In the genomic region with DNA sequence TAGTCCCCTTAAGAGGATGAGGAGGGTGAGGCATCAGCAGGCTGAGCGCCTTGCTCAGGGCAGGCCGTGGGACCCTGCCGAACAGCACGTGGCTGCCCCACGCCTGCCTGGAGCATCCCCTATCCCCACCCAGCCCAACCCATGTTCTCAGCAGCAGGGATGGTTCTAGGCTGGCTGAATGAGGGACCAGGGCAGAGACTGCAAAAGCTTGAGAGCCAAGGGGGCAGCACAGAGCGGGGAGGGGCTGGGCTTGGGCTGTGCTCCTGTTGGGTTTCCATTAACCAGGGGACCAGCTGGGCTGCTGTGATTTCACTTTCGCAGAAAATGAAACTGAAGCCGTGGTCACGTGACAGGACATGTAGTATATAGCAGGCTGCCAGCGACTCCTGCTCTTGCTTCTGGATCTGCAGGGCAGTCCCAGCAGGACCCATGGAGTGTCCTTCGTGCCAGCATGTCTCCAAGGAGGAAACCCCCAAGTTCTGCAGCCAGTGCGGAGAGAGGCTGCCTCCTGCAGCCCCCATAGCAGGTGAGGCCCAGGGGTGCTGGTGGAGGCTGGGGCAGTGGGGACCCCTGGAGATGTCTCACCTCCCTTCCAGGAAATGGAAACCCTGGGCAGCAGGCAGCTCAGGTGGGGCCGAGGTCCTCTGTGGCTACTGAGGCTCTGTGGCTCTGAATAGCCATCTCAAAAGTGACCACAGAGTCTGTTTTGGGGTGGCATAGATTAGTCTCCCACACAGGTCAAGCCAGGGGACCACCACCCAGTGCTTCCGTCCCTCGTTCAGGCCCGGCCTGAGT, we compare ENCODE assay signal across 8 cellular contexts. TPM values are rescaled to one million over a fixed set of nuclear protein-coding genes. Genes with fewer than 3 reads are reported as not detected.
DNase-seq lines count a peak whose midpoint lies in the region; ATAC-seq and TF ChIP-seq lines count a peak whose summit lies in the region.

No MANE protein-coding gene starts in this region.

- no peak overlapping the region for H2AFZ ChIP-seq in SK-N-SH (ENCODE audit: low read depth)
- H2AFZ ChIP-seq in OCI-LY3 (ENCODE audit: low read depth, low read length), result no peak overlapping the region

- H3K27ac ChIP-seq in SK-N-SH (ENCODE audit: low read depth in 2 of 2, low read length in 1 of 2) (peak overlapping the region in 1 of 2 experiments; percentile 36; a peak in 1 of 4 replicates), OCI-LY3 (ENCODE audit: low read length) (peak overlapping the region; percentile 92)

- no peaks in the 10 kb centered on the region for H3K9me2 ChIP-seq in SK-N-SH

- TF ChIP-seq CTCF in SK-N-SH (IDR thresholded peaks at IDR 0.05), result no peak
- peak; percentile 23 for TF ChIP-seq CTCF in OCI-LY3 (IDR thresholded peaks at IDR 0.05; ENCODE audit: low read depth, low read length)

- ATAC-seq in SK-N-SH treated with all-trans-retinoic acid at 6 μM for 48 hours (no peak), HG03103 (IDR thresholded peaks at IDR 0.05; ENCODE audit: low read depth, unreplicated experiment) (peak; percentile 37), HG03442 (IDR thresholded peaks at IDR 0.05; ENCODE audit: unreplicated experiment) (no peak)
- peak; percentile 44 for ATAC-seq in activated T-helper 17 cell treated with anti-CD3 and anti-CD28 coated beads, Interleukin-2, amount 50 U/mL, for 72 hours (replicated peaks)

- H3K9ac ChIP-seq in SK-N-SH (no peak overlapping the region), OCI-LY3 (ENCODE audit: low read length) (peak overlapping the region; percentile 97)

- H4K20me1 ChIP-seq in SK-N-SH (ENCODE audit: insufficient read depth), result no peaks in the 10 kb centered on the region
- H4K20me1 ChIP-seq in OCI-LY3 (ENCODE audit: insufficient read depth, low read length), result peaks cover 40% of the 10 kb centered on the region

- WGBS in SK-N-SH (ENCODE audit: low lambda C conversion rate), result 95% methylated on average over 15 of the region's 16 CpGs

- H3K9me3 Mint-ChIP-seq in activated T-helper 17 cell treated with anti-CD3 and anti-CD28 coated beads, Interleukin-2, amount 50 U/mL, for 72 hours, result no peaks in the 10 kb centered on the region

- peaks cover 24% of the 10 kb centered on the region for H3K36me3 Mint-ChIP-seq in activated T-helper 17 cell treated with anti-CD3 and anti-CD28 coated beads, Interleukin-2, amount 50 U/mL, for 72 hours (ENCODE audit: low read depth)

- H3K4me3 ChIP-seq in SK-N-SH (ENCODE audit: low read depth in 2 of 2, low read length in 1 of 2) (no peak overlapping the region), OCI-LY3 (ENCODE audit: low read length) (peak overlapping the region; percentile 93)

- H3F3A ChIP-seq in SK-N-SH (replicated peaks; ENCODE audit: insufficient read depth), result peaks cover 15% of the 10 kb centered on the region

- no peak for TF ChIP-seq EP300 in SK-N-SH (IDR thresholded peaks at IDR 0.05; ENCODE audit: borderline replicate concordance in 1 of 2, low read depth in 1 of 2, low read length in 1 of 2)

- H3K4me1 ChIP-seq in SK-N-SH (ENCODE audit: control insufficient read depth in 1 of 2, insufficient read depth in 2 of 2, low read depth in 1 of 2, low read length in 1 of 2) (peaks cover 24 to 34% of the 10 kb centered on the region in 2 experiments; a peak in 3 of 4 replicates), OCI-LY3 (ENCODE audit: low read length) (peaks cover 48% of the 10 kb centered on the region)

- no peaks in the 10 kb centered on the region for H3K27me3 Mint-ChIP-seq in activated T-helper 17 cell treated with anti-CD3 and anti-CD28 coated beads, Interleukin-2, amount 50 U/mL, for 72 hours

- H3K4me1 Mint-ChIP-seq in activated T-helper 17 cell treated with anti-CD3 and anti-CD28 coated beads, Interleukin-2, amount 50 U/mL, for 72 hours, result peaks cover 30% of the 10 kb centered on the region

- DNase-seq in SK-N-SH (peak; percentile 70), glomerular visceral epithelial cell (ENCODE audit: extremely low spot score) (peak; percentile 96), retina (peak; percentile 33)

- H3K79me2 ChIP-seq in SK-N-SH (ENCODE audit: insufficient read depth) (peaks cover 40% of the 10 kb centered on the region), OCI-LY3 (ENCODE audit: low read length) (peaks cover 76% of the 10 kb centered on the region)

- H3K27me3 ChIP-seq in SK-N-SH (ENCODE audit: insufficient read depth) (no peaks in the 10 kb centered on the region), OCI-LY3 (ENCODE audit: low read depth, low read length) (no peaks in the 10 kb centered on the region)

- H3K4me2 ChIP-seq in SK-N-SH, result peak overlapping the region; percentile 86; the same call in 1 of the 2 replicates
- peak overlapping the region; percentile 97 for H3K4me2 ChIP-seq in OCI-LY3 (ENCODE audit: low read length)

- peak overlapping the region; percentile 99 for H3K4me3 Mint-ChIP-seq in activated T-helper 17 cell treated with anti-CD3 and anti-CD28 coated beads, Interleukin-2, amount 50 U/mL, for 72 hours

- POLR2A ChIA-PET in SK-N-SH (lab: Yijun Ruan, JAX), result interaction anchor here (0.9 kb wide), 1 partner anchor 118 kb away, joined by 3 read pairs; no protein-coding TSS in a partner anchor

- peaks cover 13 to 24% of the 10 kb centered on the region in 2 experiments for H3K36me3 ChIP-seq in SK-N-SH (replicated peaks in 1 of 2; ENCODE audit: control insufficient read depth in 1 of 2, insufficient read depth in 2 of 2, low read length in 1 of 2)
- peaks cover 44% of the 10 kb centered on the region for H3K36me3 ChIP-seq in OCI-LY3 (replicated peaks; ENCODE audit: low read depth, low read length)

- CTCF ChIA-PET in SK-N-SH (lab: Yijun Ruan, JAX), result interaction anchor here (0.8 to 1.7 kb wide), 4 partner anchors 10 to 162 kb away, joined by 3 to 5 read pairs (median 4); partner anchors contain the start of gene GAA

- TF ChIP-seq RAD21 in SK-N-SH (IDR thresholded peaks at IDR 0.05; ENCODE audit: low read length), result no peak

- no peaks in the 10 kb centered on the region for H3K9me3 ChIP-seq in SK-N-SH
- no peaks in the 10 kb centered on the region for H3K9me3 ChIP-seq in OCI-LY3 (ENCODE audit: insufficient read depth, low read length)

- H3K27ac Mint-ChIP-seq in activated T-helper 17 cell treated with anti-CD3 and anti-CD28 coated beads, Interleukin-2, amount 50 U/mL, for 72 hours, result peak overlapping the region; percentile 83

TF ChIP-seq in SK-N-SH, 30 proteins besides CTCF, POLR2A, EP300 and RAD21:
- TF ChIP-seq RXRA (IDR thresholded peaks at IDR 0.05; ENCODE audit: borderline replicate concordance, low read depth) (no peak), NRF1 (IDR thresholded peaks at IDR 0.05; ENCODE audit: low read depth, low read length) (no peak)
- TF ChIP-seq, protein P1, sequence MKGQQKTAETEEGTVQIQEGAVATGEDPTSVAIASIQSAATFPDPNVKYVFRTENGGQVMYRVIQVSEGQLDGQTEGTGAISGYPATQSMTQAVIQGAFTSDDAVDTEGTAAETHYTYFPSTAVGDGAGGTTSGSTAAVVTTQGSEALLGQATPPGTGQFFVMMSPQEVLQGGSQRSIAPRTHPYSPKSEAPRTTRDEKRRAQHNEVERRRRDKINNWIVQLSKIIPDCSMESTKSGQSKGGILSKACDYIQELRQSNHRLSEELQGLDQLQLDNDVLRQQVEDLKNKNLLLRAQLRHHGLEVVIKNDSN (IDR thresholded peaks at IDR 0.05; ENCODE audit: borderline replicate concordance, low read depth), result peak; percentile 76; the same call in 1 of the 2 replicates

TF ChIP-seq in SK-N-SH treated with all-trans-retinoic acid at 6 μM for 48 hours, 23 proteins besides CTCF, POLR2A, EP300 and RAD21 (continues in another document):
- TF ChIP-seq ZNF8 (CRISPR knock-in tag; IDR thresholded peaks at IDR 0.05) (no peak), ESRRG (CRISPR knock-in tag; IDR thresholded peaks at IDR 0.05) (no peak), PPARA (CRISPR knock-in tag; IDR thresholded peaks at IDR 0.05; ENCODE audit: borderline replicate concordance) (no peak)
- TF ChIP-seq, protein P2, sequence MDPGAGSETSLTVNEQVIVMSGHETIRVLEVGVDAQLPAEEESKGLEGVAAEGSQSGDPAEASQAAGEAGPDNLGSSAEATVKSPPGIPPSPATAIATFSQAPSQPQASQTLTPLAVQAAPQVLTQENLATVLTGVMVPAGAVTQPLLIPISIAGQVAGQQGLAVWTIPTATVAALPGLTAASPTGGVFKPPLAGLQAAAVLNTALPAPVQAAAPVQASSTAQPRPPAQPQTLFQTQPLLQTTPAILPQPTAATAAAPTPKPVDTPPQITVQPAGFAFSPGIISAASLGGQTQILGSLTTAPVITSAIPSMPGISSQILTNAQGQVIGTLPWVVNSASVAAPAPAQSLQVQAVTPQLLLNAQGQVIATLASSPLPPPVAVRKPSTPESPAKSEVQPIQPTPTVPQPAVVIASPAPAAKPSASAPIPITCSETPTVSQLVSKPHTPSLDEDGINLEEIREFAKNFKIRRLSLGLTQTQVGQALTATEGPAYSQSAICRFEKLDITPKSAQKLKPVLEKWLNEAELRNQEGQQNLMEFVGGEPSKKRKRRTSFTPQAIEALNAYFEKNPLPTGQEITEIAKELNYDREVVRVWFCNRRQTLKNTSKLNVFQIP (CRISPR knock-in tag; IDR thresholded peaks at IDR 0.05; ENCODE audit: borderline replicate concordance, low read depth), result no peak

RNA-seq across cellular contexts. Expression of gene RNF213, which starts 2.8 kb away (rescaled TPM):
- 53.5 and 57.5 TPM in 2 replicates for polyA plus RNA-seq in SK-N-SH (2012; rRNA removed)
- polyA plus RNA-seq in SK-N-SH (2012; cell fraction: cytosol; rRNA removed), result 28.1 and 37.8 TPM in 2 replicates
- polyA plus RNA-seq in SK-N-SH (2012; cell fraction: nucleus; rRNA removed), result 265 and 299 TPM in 2 replicates
- total RNA-seq in activated T-helper 17 cell treated with anti-CD3 and anti-CD28 coated beads, Interleukin-2, amount 50 U/mL, for 72 hours, result 1,000 to 10,000 TPM; 1,022 to 1,405 TPM

RNA-seq across cellular contexts. Expression of gene SLC26A11, which starts 43.2 kb away (rescaled TPM):
- 32.7 and 35.9 TPM in 2 replicates for polyA plus RNA-seq in SK-N-SH (2012; rRNA removed)
- polyA plus RNA-seq in SK-N-SH (2012; cell fraction: cytosol; rRNA removed), result 11.6 and 17.7 TPM in 2 replicates
- polyA plus RNA-seq in SK-N-SH (2012; cell fraction: nucleus; rRNA removed), result 102 and 109 TPM in 2 replicates
- total RNA-seq in activated T-helper 17 cell treated with anti-CD3 and anti-CD28 coated beads, Interleukin-2, amount 50 U/mL, for 72 hours, result 10 to 100 TPM; 23.5 to 37.3 TPM

RNA-seq across cellular contexts. Expression of gene SGSH, which starts 43.3 kb away (rescaled TPM):
- 96.5 and 161 TPM in 2 replicates for polyA plus RNA-seq in SK-N-SH (2012; rRNA removed)
- polyA plus RNA-seq in SK-N-SH (2012; cell fraction: cytosol; rRNA removed), result 86.9 and 93.2 TPM in 2 replicates
- polyA plus RNA-seq in SK-N-SH (2012; cell fraction: nucleus; rRNA removed), result 459 and 571 TPM in 2 replicates
- 10 to 100 TPM; 45.7 to 63.6 TPM for total RNA-seq in activated T-helper 17 cell treated with anti-CD3 and anti-CD28 coated beads, Interleukin-2, amount 50 U/mL, for 72 hours

Comparison
In these comparisons a context has a peak if more than half of its experiments do, and no peak if none do; other contexts are left out.
1. DNase-seq: peak in every context shown above with its lines; median percentile 96 in glomerular visceral epithelial cell; 70 in SK-N-SH; 33 in retina.
2. ATAC-seq: peak in HG03103 (single experiment) and activated T-helper 17 cell treated with anti-CD3 and anti-CD28 coated beads, Interleukin-2, amount 50 U/mL, for 72 hours (single experiment); none in SK-N-SH treated with all-trans-retinoic acid at 6 μM for 48 hours (single experiment) and HG03442 (single experiment).